15 cellular contexts compared by ENCODE assay signal in the genomic region with DNA sequence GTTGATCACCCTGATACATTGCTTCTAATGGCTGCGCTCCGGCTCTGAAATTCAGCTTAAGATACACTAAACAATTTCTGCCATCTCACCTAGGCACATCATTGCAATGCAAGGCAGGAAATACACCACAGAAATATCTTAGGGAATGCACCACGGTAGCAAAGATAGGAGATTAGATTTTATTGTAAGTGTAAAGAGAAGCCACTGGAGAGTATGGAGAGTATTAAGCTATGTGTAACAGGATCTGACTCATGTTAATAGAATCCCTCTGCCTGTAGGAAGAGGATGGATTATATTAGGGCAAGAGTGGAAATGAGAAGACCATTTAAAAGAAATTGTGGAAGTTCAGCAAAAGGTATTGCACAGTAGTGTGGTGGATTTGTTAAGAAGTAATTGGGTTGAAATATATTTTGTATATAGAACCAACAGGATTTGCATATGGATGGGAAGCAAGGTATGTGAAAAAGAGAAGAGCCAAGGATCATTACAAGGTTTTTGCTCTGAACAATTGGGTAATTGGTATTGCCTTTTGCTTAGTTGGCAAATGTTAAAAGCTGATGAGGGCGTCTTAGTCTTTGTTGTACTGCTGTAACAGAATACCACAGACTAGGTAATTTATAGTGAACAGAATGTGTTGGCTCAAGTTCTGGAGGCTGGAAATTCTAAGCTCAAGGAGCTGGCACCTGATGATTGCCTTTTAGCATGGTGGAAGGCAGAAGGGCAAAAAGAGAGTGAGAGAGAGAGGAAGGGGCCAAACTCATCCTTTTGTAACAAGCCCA.
DNase-seq lines count a peak whose midpoint lies in the region; FAIRE-seq and TF ChIP-seq lines count a peak whose summit lies in the region.
"Had no signal": no experiment of that assay in that cellular context is flagged by ENCODE, and none has a peak within 500 bp of the region (broad histone marks: within the 10 kb centered on the region; RNA-seq: fewer than 3 reads in every experiment).

No MANE protein-coding gene starts in this region.

- H3K9me3 ChIP-seq in stomach = no peaks in the 10 kb centered on the region
- H3K9me3 ChIP-seq: adrenal gland had no signal

- TF ChIP-seq POLR2A in stomach (IDR thresholded peaks at IDR 0.05) = no peak

- no peak for FAIRE-seq in HTR-8/SVneo (lab: Jason Lieb, UNC)

- H3K4me1 ChIP-seq in stomach = no peaks in the 10 kb centered on the region
- H3K4me1 ChIP-seq: adrenal gland had no signal

- no peak overlapping the region for H3K27ac ChIP-seq in stomach
- H3K27ac ChIP-seq: adrenal gland, WERI-Rb-1 had no signal

- no peaks in the 10 kb centered on the region for H3K27me3 ChIP-seq in BJ (ENCODE audit: control insufficient read depth, insufficient read depth, low read length)
- H3K27me3 ChIP-seq in stomach = no peaks in the 10 kb centered on the region
- H3K27me3 ChIP-seq: adrenal gland had no signal

- H3K4me3 ChIP-seq in BJ (ENCODE audit: low read depth, low read length) (no peak overlapping the region), cardiac fibroblast (replicated peaks in 1 of 2; ENCODE audit: low read depth in 2 of 2, low read length in 2 of 2) (no peak overlapping the region), stomach (no peak overlapping the region)
- H3K4me3 ChIP-seq: adrenal gland had no signal

- CTCF ChIA-PET in BJ (lab: Yijun Ruan, JAX) = no interaction called here

- H3K36me3 ChIP-seq in BJ (ENCODE audit: control insufficient read depth, insufficient read depth, low read length) (no peaks in the 10 kb centered on the region), stomach (no peaks in the 10 kb centered on the region)
- H3K36me3 ChIP-seq: adrenal gland, WERI-Rb-1 had no signal

- in situ Hi-C loops in KBM-7 (cut with MboI; ENCODE audit: low pct_unique_long_range_greater_than_20kb, low sequenced_read_pairs) = no loop called here

- POLR2A ChIA-PET in BJ (lab: Charles Lee) = interaction anchor here (1.0 kb wide), 1 partner anchor 639 kb away, joined by 3 read pairs; a partner anchor contains a TSS

- TF ChIP-seq CTCF in BJ (IDR thresholded peaks at IDR 0.05; ENCODE audit: insufficient read depth, low read depth, low read length) (no peak), cardiac fibroblast (IDR thresholded peaks at IDR 0.05; ENCODE audit: low read depth, low read length) (no peak), stomach (IDR thresholded peaks at IDR 0.05) (no peak)

- intact Hi-C loops in stomach (cut with DNase I; ENCODE audit: low total_unique reads) = no loop called here

- DNase-seq in BJ (ENCODE audit: low read depth) (peak; percentile 33), HTR-8/SVneo (ENCODE audit: insufficient read length, low spot score) (peak; percentile 35), cardiac fibroblast (ENCODE audit: low read depth in 2 of 2) (peak; percentile 57 to 75), kidney glomerular epithelial cell (lab: John Stamatoyannopoulos, UW) (peak; percentile 40), KBM-7 (no peak), DMS79 treated with DMSO at 0.1 percent for 48 hours (lab: John Stamatoyannopoulos, UW) (no peak), stomach (no peak)
- no peak for DNase-seq in stimulated activated naive CD4-positive, alpha-beta T cell (lab: John Stamatoyannopoulos, UW)
- DNase-seq: activated CD8-positive, alpha-beta memory T cell treated with anti-CD3 and anti-CD28 coated beads, Interleukin-2, amount 50 U/mL, for 4 hours; adrenal gland; CD4-positive, CD25-positive, alpha-beta regulatory T cell; MM.1S; NCI-H510A treated with DMSO at 0.1 percent for 48 hours; stimulated activated naive CD8-positive, alpha-beta T cell treated with anti-CD3 and anti-CD28 coated beads, Interleukin-15, amount 100 ng/mL, for 72 hours; WERI-Rb-1 had no signal

- TF ChIP-seq EP300 in stomach (IDR thresholded peaks at IDR 0.05) = no peak

- 57 to 81% (median 75%) methylated on average over 4 of the region's 4 CpGs for WGBS in stomach, 5 donors

Comparison
In these comparisons a context has a peak if more than half of its experiments do, and no peak if none do; other contexts are left out.
1. DNase-seq: peak in BJ (single experiment), HTR-8/SVneo (single experiment), cardiac fibroblast (2 of 2) and kidney glomerular epithelial cell (single experiment); none in KBM-7 (single experiment), DMS79 treated with DMSO at 0.1 percent for 48 hours (single experiment), stimulated activated naive CD4-positive, alpha-beta T cell (0 of 6) and stomach (single experiment).